In genomic region chr19:54338521-54338920, GRCh38 we compare ENCODE assay signal across 32 cellular contexts. TPM values are rescaled to one million over a fixed set of nuclear protein-coding genes. Genes with fewer than 3 reads are reported as not detected.
"Had no signal": no experiment of that assay in that cellular context is flagged by ENCODE, and none has a peak within 500 bp of the region (broad histone marks: within the 10 kb centered on the region; RNA-seq: fewer than 3 reads in every experiment).

No MANE protein-coding gene starts in this region.

- ATAC-seq: activated CD4-positive, alpha-beta T cell treated with anti-CD3 and anti-CD28 coated beads for 36 hours had no signal

- H3K4me3 Mint-ChIP-seq: activated CD4-positive, alpha-beta T cell treated with anti-CD3 and anti-CD28 coated beads for 36 hours; activated naive CD4-positive, alpha-beta T cell treated with anti-CD3 and anti-CD28 coated beads for 36 hours; activated T-helper 1 cell treated with anti-CD3 and anti-CD28 coated beads, Interleukin-12 subunit alpha, Interleukin-12 subunit beta, Interleukin-2, Interleukin-4 antibody, amounts not matched to agents 30 ng/mL and 10 ng/mL and 1 ng/mL, durations not matched to agents 14 hours and 24 hours and 36 hours; nephron progenitor cell; stimulated activated naive CD8-positive, alpha-beta T cell treated with anti-CD3 and anti-CD28 coated beads, Interleukin-15, Interleukin-2, amounts not matched to agents 100 ng/mL and 50 ng/mL, for 24 hours; T-helper 2 cell treated with Interferon-gamma antibody and Interleukin-4, amounts not matched to agents 5 μg/mL and 100 μg/mL, for 36 hours; type B pancreatic cell had no signal

- H3K4me1 Mint-ChIP-seq: activated CD4-positive, alpha-beta T cell treated with anti-CD3 and anti-CD28 coated beads for 36 hours had no signal

- H3K36me3 Mint-ChIP-seq: type B pancreatic cell had no signal

- H3K27ac ChIP-seq: brain microvascular endothelial cell, esophagus muscularis mucosa, heart right ventricle, neutrophil, ovary, prostate gland, vagina had no signal

- H3K27me3 Mint-ChIP-seq: stimulated activated naive CD8-positive, alpha-beta T cell treated with anti-CD3 and anti-CD28 coated beads, Interleukin-15, Interleukin-2, amounts not matched to agents 100 ng/mL and 50 ng/mL, for 24 hours had no signal

- H3K9me3 Mint-ChIP-seq: activated naive CD4-positive, alpha-beta T cell treated with anti-CD3 and anti-CD28 coated beads for 36 hours; activated T-helper 1 cell treated with anti-CD3 and anti-CD28 coated beads, Interleukin-12 subunit alpha, Interleukin-12 subunit beta, Interleukin-2, Interleukin-4 antibody, amounts not matched to agents 30 ng/mL and 10 ng/mL and 1 ng/mL, durations not matched to agents 14 hours and 24 hours and 36 hours; stimulated activated naive CD8-positive, alpha-beta T cell treated with anti-CD3 and anti-CD28 coated beads, Interleukin-15, Interleukin-2, amounts not matched to agents 100 ng/mL and 50 ng/mL, for 24 hours; T-helper 2 cell treated with Interferon-gamma antibody and Interleukin-4, amounts not matched to agents 5 μg/mL and 100 μg/mL, for 36 hours; type B pancreatic cell had no signal

- H3K4me3 ChIP-seq: esophagus muscularis mucosa, heart right ventricle, lung, ovary, prostate gland, skin epidermis, vagina had no signal

- DNase-seq: activated CD4-positive, alpha-beta T cell treated with anti-CD3 and anti-CD28 coated beads for 36 hours; activated CD4-positive, alpha-beta T cell treated with anti-CD3 and anti-CD28 coated beads, Interleukin-2, amount 50 U/mL, for 48 hours; activated CD4-positive, CD25-positive, alpha-beta regulatory T cell; activated CD8-positive, alpha-beta memory T cell treated with anti-CD3 and anti-CD28 coated beads for 24 hours; activated effector memory CD4-positive, alpha-beta T cell treated with anti-CD3 and anti-CD28 coated beads, Interleukin-2, amount 50 U/mL, for 16 hours; activated naive CD4-positive, alpha-beta T cell treated with anti-CD3 and anti-CD28 coated beads for 36 hours; amniotic stem cell; brain microvascular endothelial cell; foreskin melanocyte; heart right ventricle; kidney glomerular epithelial cell; nephron progenitor cell; ovary; retina; stimulated activated CD4-positive, alpha-beta T cell treated with anti-CD3 and anti-CD28 coated beads, Interleukin-12 subunit alpha, Interleukin-12 subunit beta, amount 100 ng/mL, for 4 hours; stimulated activated CD4-positive, alpha-beta T cell treated with anti-CD3 and anti-CD28 coated beads, Interleukin-4, amount 100 ng/mL, for 1 hour; T-helper 1 cell had no signal

- H3K27ac Mint-ChIP-seq: activated CD4-positive, alpha-beta T cell treated with anti-CD3 and anti-CD28 coated beads for 36 hours; activated naive CD4-positive, alpha-beta T cell treated with anti-CD3 and anti-CD28 coated beads for 36 hours; activated T-helper 1 cell treated with anti-CD3 and anti-CD28 coated beads, Interleukin-12 subunit alpha, Interleukin-12 subunit beta, Interleukin-2, Interleukin-4 antibody, amounts not matched to agents 30 ng/mL and 10 ng/mL and 1 ng/mL, durations not matched to agents 14 hours and 24 hours and 36 hours; nephron progenitor cell; stimulated activated naive CD8-positive, alpha-beta T cell treated with anti-CD3 and anti-CD28 coated beads, Interleukin-15, Interleukin-2, amounts not matched to agents 100 ng/mL and 50 ng/mL, for 24 hours; T-helper 2 cell treated with Interferon-gamma antibody and Interleukin-4, amounts not matched to agents 5 μg/mL and 100 μg/mL, for 36 hours; type B pancreatic cell had no signal

RNA-seq across cellular contexts. Expression of gene LILRA4, which starts 0.4 kb away (rescaled TPM):
- total RNA-seq: activated CD4-positive, alpha-beta T cell treated with anti-CD3 and anti-CD28 coated beads for 36 hours; activated naive CD4-positive, alpha-beta T cell treated with anti-CD3 and anti-CD28 coated beads for 36 hours; activated T-helper 1 cell treated with anti-CD3 and anti-CD28 coated beads, Interleukin-12 subunit alpha, Interleukin-12 subunit beta, Interleukin-2, Interleukin-4 antibody, amounts not matched to agents 30 ng/mL and 10 ng/mL and 1 ng/mL, durations not matched to agents 14 hours and 24 hours and 36 hours; astrocyte; cardiac septum; chondrocyte; esophagus muscularis mucosa; glomerular endothelial cell; left lobe of liver; vagina had no signal
- polyA plus RNA-seq: heart right ventricle had no signal

RNA-seq across cellular contexts. Expression of gene LILRA5, which starts 25.6 kb away (rescaled TPM):
- total RNA-seq: activated CD4-positive, alpha-beta T cell treated with anti-CD3 and anti-CD28 coated beads for 36 hours; activated naive CD4-positive, alpha-beta T cell treated with anti-CD3 and anti-CD28 coated beads for 36 hours; activated T-helper 1 cell treated with anti-CD3 and anti-CD28 coated beads, Interleukin-12 subunit alpha, Interleukin-12 subunit beta, Interleukin-2, Interleukin-4 antibody, amounts not matched to agents 30 ng/mL and 10 ng/mL and 1 ng/mL, durations not matched to agents 14 hours and 24 hours and 36 hours; astrocyte; chondrocyte; glomerular endothelial cell had no signal

RNA-seq across cellular contexts. Expression of gene LAIR1, which starts 26.2 kb away (rescaled TPM):
- total RNA-seq: astrocyte, chondrocyte, glomerular endothelial cell had no signal

RNA-seq across cellular contexts. Expression of gene LILRB2, which starts 57.6 kb away (rescaled TPM):
- total RNA-seq: activated CD4-positive, alpha-beta T cell treated with anti-CD3 and anti-CD28 coated beads for 36 hours; activated naive CD4-positive, alpha-beta T cell treated with anti-CD3 and anti-CD28 coated beads for 36 hours; activated T-helper 1 cell treated with anti-CD3 and anti-CD28 coated beads, Interleukin-12 subunit alpha, Interleukin-12 subunit beta, Interleukin-2, Interleukin-4 antibody, amounts not matched to agents 30 ng/mL and 10 ng/mL and 1 ng/mL, durations not matched to agents 14 hours and 24 hours and 36 hours; astrocyte; chondrocyte; glomerular endothelial cell had no signal
